In genomic region chr5:158837908-158838307, GRCh38 we compare ENCODE assay signal across 20 cellular contexts.
DNase-seq lines count a peak whose midpoint lies in the region; ATAC-seq and TF ChIP-seq lines count a peak whose summit lies in the region.
"Had no signal": no experiment of that assay in that cellular context is flagged by ENCODE, and none has a peak within 500 bp of the region (broad histone marks: within the 10 kb centered on the region; RNA-seq: fewer than 3 reads in every experiment).

No MANE protein-coding gene starts in this region.

- no peaks in the 10 kb centered on the region for H3K36me3 ChIP-seq in tibial nerve
- H3K36me3 ChIP-seq: BE2C had no signal

- DNase-seq in Right ventricle myocardium inferior (ENCODE audit: missing footprints) (peak; percentile 34), cardiac septum (ENCODE audit: low spot score) (no peak), left cardiac atrium (peak; percentile 34), sciatic nerve (ENCODE audit: low spot score) (peak; percentile 63), tibial nerve (ENCODE audit: low spot score in 2 of 2) (peak; percentile 21 to 50), HT-29 (ENCODE audit: low spot score) (no peak), foreskin keratinocyte (no peak)
- DNase-seq: 8988T; BE2C; CD4-positive, alpha-beta memory T cell; DMS153; GDM1; GOT3; NCI-H1105 treated with DMSO at 0.1 percent for 48 hours; NCI-H1694; NCI-H2081 treated with DMSO at 0.1 percent for 48 hours; NCI-H524; SIG-M5 had no signal

- intact Hi-C loops in Right ventricle myocardium inferior (cut with DNase I) (no loop called here), cardiac septum (cut with DNase I) (no loop called here), left cardiac atrium (cut with DNase I) (no loop called here), sciatic nerve (cut with DNase I) (no loop called here)

- H3K27ac ChIP-seq in tibial nerve (peak overlapping the region in 2 of 4 donors; percentile 17 to 22), foreskin keratinocyte (no peak overlapping the region)

- ATAC-seq in Right ventricle myocardium inferior (peak; percentile 26), left cardiac atrium (peak in 1 of 2 donors; percentile 68), sciatic nerve (peak; percentile 83), HG02588 (IDR thresholded peaks at IDR 0.05; ENCODE audit: unreplicated experiment) (no peak), foreskin keratinocyte (no peak)
- ATAC-seq: HCT116 had no signal

- no peaks in the 10 kb centered on the region for H3K9me3 ChIP-seq in tibial nerve
- H3K9me3 ChIP-seq: BE2C had no signal

- 71 to 74% methylated on average over 5 of the region's 5 CpGs for WGBS in tibial nerve, 2 donors

- H3K27me3 ChIP-seq in tibial nerve, result no peaks in the 10 kb centered on the region
- H3K27me3 ChIP-seq in foreskin keratinocyte, result no peaks in the 10 kb centered on the region
- H3K27me3 ChIP-seq: BE2C had no signal

- H3K4me3 ChIP-seq in tibial nerve, result no peak overlapping the region

- TF ChIP-seq EP300 in tibial nerve (IDR thresholded peaks at IDR 0.05), result peak in 1 of 2 donors; percentile 82

- H3K4me1 ChIP-seq in tibial nerve, result peaks cover 0 to 11% (median 0%) of the 10 kb centered on the region in 4 donors
- no peaks in the 10 kb centered on the region for H3K4me1 ChIP-seq in foreskin keratinocyte
- H3K4me1 ChIP-seq: BE2C had no signal

- no peak for TF ChIP-seq POLR2A in tibial nerve (IDR thresholded peaks at IDR 0.05)

- TF ChIP-seq CTCF in tibial nerve (IDR thresholded peaks at IDR 0.05) (no peak), foreskin keratinocyte (conservative IDR thresholded peaks at IDR 0.05) (no peak)

Comparison
In these comparisons a context has a peak if more than half of its experiments do, and no peak if none do; other contexts are left out.
1. DNase-seq: peak in Right ventricle myocardium inferior (single experiment), left cardiac atrium (single experiment), sciatic nerve (single experiment) and tibial nerve (2 of 2); none in cardiac septum (single experiment), HT-29 (single experiment) and foreskin keratinocyte (0 of 2).
2. ATAC-seq: peak in Right ventricle myocardium inferior (single experiment) and sciatic nerve (single experiment); none in HG02588 (single experiment) and foreskin keratinocyte (single experiment).